In genomic region chr2:2846379-2847130, GRCh38 we compare ENCODE assay signal across 10 cellular contexts.
DNase-seq lines count a peak whose midpoint lies in the region; ATAC-seq and TF ChIP-seq lines count a peak whose summit lies in the region.
"Had no signal": no experiment of that assay in that cellular context is flagged by ENCODE, and none has a peak within 500 bp of the region (broad histone marks: within the 10 kb centered on the region; RNA-seq: fewer than 3 reads in every experiment).

No MANE protein-coding gene starts in this region.

- peak; percentile 48 to 86 (median 75) for ATAC-seq in heart right ventricle

- H3K4me3 ChIP-seq in heart right ventricle (no peak overlapping the region), testis (no peak overlapping the region)

- DNase-seq in NCI-H146 treated with DMSO at 0.1 percent for 48 hours (lab: John Stamatoyannopoulos, UW; ENCODE audit: unreplicated experiment) (peak; percentile 96), RPMI8226 (peak; percentile 93), heart right ventricle (peak; percentile 50 to 67), testis (peak; percentile 86), NOMO-1 treated with DMSO at 0.1 percent for 48 hours (lab: John Stamatoyannopoulos, UW; ENCODE audit: unreplicated experiment) (no peak), GM10248 (ENCODE audit: extremely low spot score) (no peak)
- DNase-seq in activated naive CD8-positive, alpha-beta T cell treated with anti-CD3 and anti-CD28 coated beads for 36 hours: no peak

- POLR2A ChIA-PET in GM10248 (lab: Yijun Ruan, JAX): no interaction called here

- intact Hi-C loops in heart right ventricle (cut with DNase I) (loop anchor here in 2 of 10 donors (10.0 kb wide), 1 partner anchor 458 kb away; no protein-coding TSS in a partner anchor), testis (cut with DNase I; ENCODE audit: low total_unique reads) (no loop called here)

- H3K27ac ChIP-seq in heart right ventricle (peak overlapping the region in 4 of 10 donors; percentile 7 to 67 (median 42)), testis (no peak overlapping the region)

- H3K9me3 Mint-ChIP-seq in activated naive CD8-positive, alpha-beta T cell treated with anti-CD3 and anti-CD28 coated beads for 36 hours: no peaks in the 10 kb centered on the region
- H3K9me3 Mint-ChIP-seq: neural crest cell; T-helper 1 cell treated with Interleukin-12 subunit alpha and Interleukin-12 subunit beta and Interleukin-4 antibody, amounts not matched to agents 30 μg/mL and 1 μg/mL, for 36 hours had no signal

- no peaks in the 10 kb centered on the region for H3K9me3 ChIP-seq in heart right ventricle
- H3K9me3 ChIP-seq in testis: no peaks in the 10 kb centered on the region

- H3K4me3 Mint-ChIP-seq in activated naive CD8-positive, alpha-beta T cell treated with anti-CD3 and anti-CD28 coated beads for 36 hours: no peak overlapping the region
- H3K4me3 Mint-ChIP-seq: activated naive CD8-positive, alpha-beta T cell; neural crest cell; T-helper 1 cell treated with Interleukin-12 subunit alpha and Interleukin-12 subunit beta and Interleukin-4 antibody, amounts not matched to agents 30 μg/mL and 1 μg/mL, for 36 hours had no signal

- H3K36me3 ChIP-seq in heart right ventricle (no peaks in the 10 kb centered on the region), testis (ENCODE audit: low read depth, missing control alignments) (no peaks in the 10 kb centered on the region)

- no peaks in the 10 kb centered on the region for H3K27me3 ChIP-seq in heart right ventricle
- H3K27me3 ChIP-seq in testis: no peaks in the 10 kb centered on the region

- CTCF ChIA-PET in GM10248 (lab: Yijun Ruan, JAX): no interaction called here

- no peak overlapping the region for H3K27ac Mint-ChIP-seq in activated naive CD8-positive, alpha-beta T cell treated with anti-CD3 and anti-CD28 coated beads for 36 hours
- H3K27ac Mint-ChIP-seq: activated naive CD8-positive, alpha-beta T cell; T-helper 1 cell treated with Interleukin-12 subunit alpha and Interleukin-12 subunit beta and Interleukin-4 antibody, amounts not matched to agents 30 μg/mL and 1 μg/mL, for 36 hours had no signal

- no peaks in the 10 kb centered on the region for H3K36me3 Mint-ChIP-seq in activated naive CD8-positive, alpha-beta T cell treated with anti-CD3 and anti-CD28 coated beads for 36 hours
- H3K36me3 Mint-ChIP-seq: activated naive CD8-positive, alpha-beta T cell had no signal

- no peak for TF ChIP-seq POLR2A in testis (IDR thresholded peaks at IDR 0.05)

- peaks cover 5 to 16% (median 10%) of the 10 kb centered on the region in 9 donors for H3K4me1 ChIP-seq in heart right ventricle
- H3K4me1 ChIP-seq in testis: peaks cover 11% of the 10 kb centered on the region

- peak in 1 of 9 donors; percentile 15 for TF ChIP-seq CTCF in heart right ventricle (IDR thresholded peaks at IDR 0.05)
- TF ChIP-seq CTCF in testis (IDR thresholded peaks at IDR 0.05): no peak
- no peak for TF ChIP-seq CTCF in GM10248 (IDR thresholded peaks at IDR 0.05; ENCODE audit: control extremely low read depth, extremely low read depth, low read depth, missing control alignments)

- WGBS in heart right ventricle, 2 donors: 12 to 18% methylated on average over 14 of the region's 14 CpGs
- WGBS in testis, 2 donors: 39 to 45% methylated on average over 11 to 12 of the region's 14 CpGs

- no peaks in the 10 kb centered on the region for H3K4me1 Mint-ChIP-seq in activated naive CD8-positive, alpha-beta T cell treated with anti-CD3 and anti-CD28 coated beads for 36 hours

- H3K27me3 Mint-ChIP-seq in activated naive CD8-positive, alpha-beta T cell treated with anti-CD3 and anti-CD28 coated beads for 36 hours: no peaks in the 10 kb centered on the region
- H3K27me3 Mint-ChIP-seq: activated naive CD8-positive, alpha-beta T cell had no signal

Comparison
In these comparisons a context has a peak if more than half of its experiments do, and no peak if none do; other contexts are left out.
1. DNase-seq: peak in NCI-H146 treated with DMSO at 0.1 percent for 48 hours (single experiment), RPMI8226 (single experiment), heart right ventricle (2 of 2) and testis (single experiment); none in NOMO-1 treated with DMSO at 0.1 percent for 48 hours (single experiment), GM10248 (single experiment) and activated naive CD8-positive, alpha-beta T cell treated with anti-CD3 and anti-CD28 coated beads for 36 hours (single experiment).